8 cellular contexts compared by ENCODE assay signal in the genomic region with DNA sequence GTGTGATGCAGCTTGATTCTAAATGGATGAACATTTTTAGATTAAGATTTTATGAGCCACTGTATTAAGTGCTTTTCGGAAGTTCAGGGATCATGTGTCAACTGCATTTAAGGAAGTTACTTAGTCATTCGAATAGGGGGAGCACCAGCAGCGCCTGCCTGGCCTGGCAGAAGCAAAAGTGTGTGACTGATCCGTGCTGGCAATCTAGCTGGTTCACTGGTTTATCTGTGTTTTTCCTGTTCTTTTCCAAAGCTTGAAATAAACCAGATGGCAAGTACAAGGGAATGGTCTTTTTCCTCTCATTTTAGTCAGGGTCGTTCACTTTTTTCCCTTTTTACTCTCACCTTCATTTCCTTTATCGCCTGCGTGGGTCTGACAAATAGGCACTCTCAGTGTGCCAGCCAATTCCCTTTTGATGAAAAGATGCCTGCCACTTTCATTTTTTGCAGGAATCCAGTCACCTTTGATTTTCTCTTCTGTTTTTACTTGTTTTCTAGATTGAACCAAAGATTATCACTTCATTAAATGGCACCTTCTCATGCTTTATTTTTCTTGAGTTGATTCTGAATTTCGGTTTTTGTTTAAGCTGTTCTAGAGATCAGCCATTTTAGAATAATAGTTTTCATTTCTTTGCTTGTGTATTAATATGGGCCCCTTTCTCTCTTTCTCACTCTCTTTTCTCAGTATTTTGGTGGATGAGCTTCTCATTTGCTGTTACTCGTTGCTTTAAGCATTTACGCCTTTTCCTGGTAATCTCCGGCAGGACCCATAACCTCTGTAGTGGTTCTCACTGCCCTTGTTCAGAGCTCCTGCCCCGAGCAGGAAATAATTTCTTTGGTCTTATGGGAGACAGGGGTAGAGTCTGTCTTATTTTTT. TPM values are rescaled to one million over a fixed set of nuclear protein-coding genes. Genes with fewer than 3 reads are reported as not detected.
DNase-seq lines count a peak whose midpoint lies in the region; ATAC-seq, FAIRE-seq and TF ChIP-seq lines count a peak whose summit lies in the region.

No MANE protein-coding gene starts in this region.

- no peak for FAIRE-seq in HTR-8/SVneo (lab: Jason Lieb, UNC)

- H3K27me3 ChIP-seq in thyroid gland = no peaks in the 10 kb centered on the region

- H3K4me1 Mint-ChIP-seq in activated CD4-positive, alpha-beta T cell treated with anti-CD3 and anti-CD28 coated beads, Interleukin-2, amount 10 ng/mL, durations not matched to agents 24 days and 14 days = peaks cover 34% of the 10 kb centered on the region

- no peak overlapping the region for H3K4me3 Mint-ChIP-seq in activated CD4-positive, alpha-beta T cell treated with anti-CD3 and anti-CD28 coated beads, Interleukin-2, amount 10 ng/mL, durations not matched to agents 24 days and 14 days

- H3K9me3 ChIP-seq in thyroid gland = no peaks in the 10 kb centered on the region

- no peaks in the 10 kb centered on the region for H3K27me3 Mint-ChIP-seq in activated CD4-positive, alpha-beta T cell treated with anti-CD3 and anti-CD28 coated beads, Interleukin-2, amount 10 ng/mL, durations not matched to agents 24 days and 14 days

- ATAC-seq in HG03432 (IDR thresholded peaks at IDR 0.05; ENCODE audit: unreplicated experiment) = no peak

- 63 to 68% methylated on average over 12 of the region's 12 CpGs for WGBS in thyroid gland, 2 donors

- H3K4me1 ChIP-seq in thyroid gland = peaks cover 16 to 22% of the 10 kb centered on the region in 2 donors

- no peak for TF ChIP-seq CTCF in GM12865 (IDR thresholded peaks at IDR 0.05; ENCODE audit: insufficient read depth, low read depth, low read length, missing control alignments)
- TF ChIP-seq CTCF in epithelial cell of proximal tubule (conservative IDR thresholded peaks at IDR 0.05; ENCODE audit: low read depth, low read length) = no peak
- no peak for TF ChIP-seq CTCF in thyroid gland (IDR thresholded peaks at IDR 0.05)

- intact Hi-C loops in activated CD4-positive, alpha-beta T cell treated with anti-CD3 and anti-CD28 coated beads, Interleukin-2, amount 10 ng/mL, durations not matched to agents 24 days and 14 days (cut with micrococcal nuclease) = loop anchor here (2.0 to 5.0 kb wide), 2 partner anchors 14 to 34 kb away; no protein-coding TSS in a partner anchor
- intact Hi-C loops in thyroid gland (cut with DNase I) = no loop called here

- peak in 1 of 2 donors; percentile 27 for TF ChIP-seq POLR2A in thyroid gland (IDR thresholded peaks at IDR 0.05)

- DNase-seq in GM12865 (ENCODE audit: low read depth) (peak; percentile 73), MV-4-11 (lab: John Stamatoyannopoulos, UW) (peak; percentile 79), epithelial cell of proximal tubule (ENCODE audit: low read depth) (no peak), myocyte (ENCODE audit: low read depth) (peak; percentile 87), thyroid gland (peak; percentile 22 to 25), HTR-8/SVneo (ENCODE audit: insufficient read length, low spot score) (no peak)
- peak; percentile 77 for DNase-seq in activated CD4-positive, alpha-beta T cell treated with anti-CD3 and anti-CD28 coated beads, Interleukin-2, amount 10 ng/mL, durations not matched to agents 24 days and 14 days

- H3K36me3 Mint-ChIP-seq in activated CD4-positive, alpha-beta T cell treated with anti-CD3 and anti-CD28 coated beads, Interleukin-2, amount 10 ng/mL, durations not matched to agents 24 days and 14 days (ENCODE audit: low read depth) = peaks cover 15% of the 10 kb centered on the region

- H3K9me3 Mint-ChIP-seq in activated CD4-positive, alpha-beta T cell treated with anti-CD3 and anti-CD28 coated beads, Interleukin-2, amount 10 ng/mL, durations not matched to agents 24 days and 14 days = no peaks in the 10 kb centered on the region

- no peaks in the 10 kb centered on the region for H3K36me3 ChIP-seq in thyroid gland

- peak overlapping the region; percentile 59 to 86 (median 79) for H3K27ac ChIP-seq in thyroid gland

- H3K4me3 ChIP-seq in GM12865 (ENCODE audit: low read depth, low read length) = peak overlapping the region; percentile 64
- peak overlapping the region; percentile 44 for H3K4me3 ChIP-seq in epithelial cell of proximal tubule (ENCODE audit: low read depth, low read length)
- H3K4me3 ChIP-seq in thyroid gland (replicated peaks in 1 of 3) = no peak overlapping the region

- peak overlapping the region; percentile 91 for H3K27ac Mint-ChIP-seq in activated CD4-positive, alpha-beta T cell treated with anti-CD3 and anti-CD28 coated beads, Interleukin-2, amount 10 ng/mL, durations not matched to agents 24 days and 14 days

RNA-seq across cellular contexts. Expression of a gene that starts 2.8 kb away (rescaled TPM):
- total RNA-seq in activated CD4-positive, alpha-beta T cell treated with anti-CD3 and anti-CD28 coated beads, Interleukin-2, amount 10 ng/mL, durations not matched to agents 24 days and 14 days = 75.2 and 76.6 TPM in 2 replicates
- 32.9 and 45.9 TPM in 2 replicates for total RNA-seq in epithelial cell of proximal tubule
- total RNA-seq in myocyte = 61.1 and 78.2 TPM in 2 replicates
- polyA plus RNA-seq in myocyte (2012) = 61.4 TPM
- total RNA-seq in thyroid gland = 10 to 100 TPM; 52.0 to 74.4 (median 66.2) TPM

Comparison
In these comparisons a context has a peak if more than half of its experiments do, and no peak if none do; other contexts are left out.
1. DNase-seq: peak in GM12865 (single experiment), MV-4-11 (single experiment), activated CD4-positive, alpha-beta T cell treated with anti-CD3 and anti-CD28 coated beads, Interleukin-2, amount 10 ng/mL, durations not matched to agents 24 days and 14 days (single experiment), myocyte (single experiment) and thyroid gland (2 of 2); none in epithelial cell of proximal tubule (single experiment) and HTR-8/SVneo (single experiment).
2. H3K4me3 ChIP-seq: peak in GM12865 (single experiment) and epithelial cell of proximal tubule (single experiment); none in thyroid gland (0 of 3).